1 cellular context compared by ENCODE assay signal in genomic region chr1:1573843-1574720, GRCh38.
TF ChIP-seq lines count a peak whose summit lies in the region.

No MANE protein-coding gene starts in this region.

TF ChIP-seq in K562, 482 proteins besides CTCF, POLR2A, EP300 and RAD21 (continued from another document and continues in another):
- TF ChIP-seq ZBTB33 (CRISPR knock-in tag; IDR thresholded peaks at IDR 0.05) (0 out of 2 replicates have a peak, but pooled peaks have one; percentile 9), ETS2 (tag; IDR thresholded peaks at IDR 0.05; ENCODE audit: borderline replicate concordance, poor library complexity, severe bottlenecking) (peak; percentile 84), FOXJ2 (tag; IDR thresholded peaks at IDR 0.05) (no peak), JUNB (CRISPR knock-in tag; conservative IDR thresholded peaks at IDR 0.05) (no peak), ZNF696 (CRISPR knock-in tag; conservative IDR thresholded peaks at IDR 0.05) (no peak), HMG20A (CRISPR knock-in tag; conservative IDR thresholded peaks at IDR 0.05) (no peak), PCBP2 (IDR thresholded peaks at IDR 0.05; ENCODE audit: low read depth, low read length, poor library complexity, severe bottlenecking) (peak; percentile 32), POLR3A (IDR thresholded peaks at IDR 0.05; ENCODE audit: borderline replicate concordance, extremely low read depth, insufficient read depth, insufficient read length) (no peak), ESRRA (IDR thresholded peaks at IDR 0.05; ENCODE audit: borderline replicate concordance, low read depth) (0 out of 2 replicates have a peak, but pooled peaks have one; percentile 12), RBBP5 (IDR thresholded peaks at IDR 0.05; ENCODE audit: borderline replicate concordance, insufficient read depth, low read length, poor library complexity, severe bottlenecking) (no peak), CREB3 (tag; conservative IDR thresholded peaks at IDR 0.05; ENCODE audit: low read depth) (no peak), ZBTB11 (CRISPR knock-in tag; IDR thresholded peaks at IDR 0.05) (no peak), SRSF3 (IDR thresholded peaks at IDR 0.05; ENCODE audit: insufficient read depth, low read length) (peak; percentile 99), CHD2 (IDR thresholded peaks at IDR 0.05; ENCODE audit: low read depth, low read length) (peak; percentile 88), SIN3B (IDR thresholded peaks at IDR 0.05; ENCODE audit: low read depth) (no peak), BCLAF1 (IDR thresholded peaks at IDR 0.05; ENCODE audit: borderline replicate concordance in 1 of 2, control insufficient read depth in 1 of 2, low read depth in 2 of 2, low read length in 1 of 2) (no peak), EHMT2 (IDR thresholded peaks at IDR 0.05) (no peak), FOXM1 (IDR thresholded peaks at IDR 0.05; ENCODE audit: low read depth) (no peak), FOXM1 (CRISPR knock-in tag; IDR thresholded peaks at IDR 0.05; ENCODE audit: low read depth) (no peak; the same call in 1 of the 2 replicates), ARID2 (IDR thresholded peaks at IDR 0.05) (0 out of 2 replicates have a peak, but pooled peaks have one; percentile 46), ILF3 (IDR thresholded peaks at IDR 0.05; ENCODE audit: borderline replicate concordance) (no peak), RBM25 (IDR thresholded peaks at IDR 0.05; ENCODE audit: low read depth, low read length, severe bottlenecking) (peak; percentile 94), KDM5B (IDR thresholded peaks at IDR 0.05; ENCODE audit: insufficient replicate concordance, low read depth, low read length) (peak; percentile 75), FIP1L1 (IDR thresholded peaks at IDR 0.05; ENCODE audit: low read depth, low read length, poor library complexity, severe bottlenecking) (peak; percentile 53), RBM14 (IDR thresholded peaks at IDR 0.05; ENCODE audit: borderline replicate concordance, insufficient read depth, low read depth, low read length) (peak; percentile 80; the same call in 1 of the 2 replicates), TGIF2 (CRISPR knock-in tag; IDR thresholded peaks at IDR 0.05) (peak; percentile 92; the same call in 1 of the 2 replicates), TAF7 (tag; IDR thresholded peaks at IDR 0.05) (peak; percentile 58; the same call in 1 of the 2 replicates), PML (IDR thresholded peaks at IDR 0.05; ENCODE audit: low read length) (no peak), CC2D1A (IDR thresholded peaks at IDR 0.05) (peak; percentile 15; the same call in 1 of the 2 replicates), FUS (optimal IDR thresholded peaks at IDR 0.05; ENCODE audit: low read depth, low read length) (peak; percentile 32), POLR2H (tag; IDR thresholded peaks at IDR 0.05; ENCODE audit: low read depth) (0 out of 2 replicates have a peak, but pooled peaks have one; percentile 31), PRPF4 (IDR thresholded peaks at IDR 0.05; ENCODE audit: insufficient read depth, low read depth, low read length, poor library complexity, severe bottlenecking) (peak; percentile 49), ZNF398 (CRISPR knock-in tag; IDR thresholded peaks at IDR 0.05) (no peak), ZNF174 (CRISPR knock-in tag; IDR thresholded peaks at IDR 0.05) (no peak)
- TF ChIP-seq, protein P1, sequence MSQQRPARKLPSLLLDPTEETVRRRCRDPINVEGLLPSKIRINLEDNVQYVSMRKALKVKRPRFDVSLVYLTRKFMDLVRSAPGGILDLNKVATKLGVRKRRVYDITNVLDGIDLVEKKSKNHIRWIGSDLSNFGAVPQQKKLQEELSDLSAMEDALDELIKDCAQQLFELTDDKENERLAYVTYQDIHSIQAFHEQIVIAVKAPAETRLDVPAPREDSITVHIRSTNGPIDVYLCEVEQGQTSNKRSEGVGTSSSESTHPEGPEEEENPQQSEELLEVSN (IDR thresholded peaks at IDR 0.05; ENCODE audit: borderline replicate concordance in 1 of 2, extremely low read depth in 1 of 2, insufficient read depth in 1 of 2, insufficient read length in 1 of 2, low read depth in 1 of 2, low read length in 1 of 2, poor library complexity in 1 of 2, severe bottlenecking in 1 of 2): peak; percentile 39 to 75
- TF ChIP-seq, protein P2, sequence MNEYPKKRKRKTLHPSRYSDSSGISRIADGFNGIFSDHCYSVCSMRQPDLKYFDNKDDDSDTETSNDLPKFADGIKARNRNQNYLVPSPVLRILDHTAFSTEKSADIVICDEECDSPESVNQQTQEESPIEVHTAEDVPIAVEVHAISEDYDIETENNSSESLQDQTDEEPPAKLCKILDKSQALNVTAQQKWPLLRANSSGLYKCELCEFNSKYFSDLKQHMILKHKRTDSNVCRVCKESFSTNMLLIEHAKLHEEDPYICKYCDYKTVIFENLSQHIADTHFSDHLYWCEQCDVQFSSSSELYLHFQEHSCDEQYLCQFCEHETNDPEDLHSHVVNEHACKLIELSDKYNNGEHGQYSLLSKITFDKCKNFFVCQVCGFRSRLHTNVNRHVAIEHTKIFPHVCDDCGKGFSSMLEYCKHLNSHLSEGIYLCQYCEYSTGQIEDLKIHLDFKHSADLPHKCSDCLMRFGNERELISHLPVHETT (CRISPR knock-in tag; conservative IDR thresholded peaks at IDR 0.05 in 1 of 2, IDR thresholded peaks at IDR 0.05 in 1 of 2): peak in 1 of 2 experiments; percentile 91; a peak in 1 of 4 replicates
- TF ChIP-seq, protein P3, sequence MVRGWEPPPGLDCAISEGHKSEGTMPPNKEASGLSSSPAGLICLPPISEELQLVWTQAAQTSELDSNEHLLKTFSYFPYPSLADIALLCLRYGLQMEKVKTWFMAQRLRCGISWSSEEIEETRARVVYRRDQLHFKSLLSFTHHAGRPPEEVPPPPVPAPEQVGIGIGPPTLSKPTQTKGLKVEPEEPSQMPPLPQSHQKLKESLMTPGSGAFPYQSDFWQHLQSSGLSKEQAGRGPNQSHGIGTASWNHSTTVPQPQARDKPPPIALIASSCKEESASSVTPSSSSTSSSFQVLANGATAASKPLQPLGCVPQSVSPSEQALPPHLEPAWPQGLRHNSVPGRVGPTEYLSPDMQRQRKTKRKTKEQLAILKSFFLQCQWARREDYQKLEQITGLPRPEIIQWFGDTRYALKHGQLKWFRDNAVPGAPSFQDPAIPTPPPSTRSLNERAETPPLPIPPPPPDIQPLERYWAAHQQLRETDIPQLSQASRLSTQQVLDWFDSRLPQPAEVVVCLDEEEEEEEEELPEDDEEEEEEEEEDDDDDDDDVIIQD (CRISPR knock-in tag; IDR thresholded peaks at IDR 0.05): no peak
- TF ChIP-seq, protein P4, sequence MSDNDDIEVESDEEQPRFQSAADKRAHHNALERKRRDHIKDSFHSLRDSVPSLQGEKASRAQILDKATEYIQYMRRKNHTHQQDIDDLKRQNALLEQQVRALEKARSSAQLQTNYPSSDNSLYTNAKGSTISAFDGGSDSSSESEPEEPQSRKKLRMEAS (CRISPR knock-in tag; IDR thresholded peaks at IDR 0.05): peak; percentile 51
- TF ChIP-seq, protein P5, sequence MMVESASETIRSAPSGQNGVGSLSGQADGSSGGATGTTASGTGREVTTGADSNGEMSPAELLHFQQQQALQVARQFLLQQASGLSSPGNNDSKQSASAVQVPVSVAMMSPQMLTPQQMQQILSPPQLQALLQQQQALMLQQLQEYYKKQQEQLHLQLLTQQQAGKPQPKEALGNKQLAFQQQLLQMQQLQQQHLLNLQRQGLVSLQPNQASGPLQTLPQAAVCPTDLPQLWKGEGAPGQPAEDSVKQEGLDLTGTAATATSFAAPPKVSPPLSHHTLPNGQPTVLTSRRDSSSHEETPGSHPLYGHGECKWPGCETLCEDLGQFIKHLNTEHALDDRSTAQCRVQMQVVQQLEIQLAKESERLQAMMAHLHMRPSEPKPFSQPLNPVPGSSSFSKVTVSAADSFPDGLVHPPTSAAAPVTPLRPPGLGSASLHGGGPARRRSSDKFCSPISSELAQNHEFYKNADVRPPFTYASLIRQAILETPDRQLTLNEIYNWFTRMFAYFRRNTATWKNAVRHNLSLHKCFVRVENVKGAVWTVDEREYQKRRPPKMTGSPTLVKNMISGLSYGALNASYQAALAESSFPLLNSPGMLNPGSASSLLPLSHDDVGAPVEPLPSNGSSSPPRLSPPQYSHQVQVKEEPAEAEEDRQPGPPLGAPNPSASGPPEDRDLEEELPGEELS (CRISPR knock-in tag; IDR thresholded peaks at IDR 0.05; ENCODE audit: borderline replicate concordance): peak; percentile 26; the same call in 1 of the 2 replicates
